In the genomic region with DNA sequence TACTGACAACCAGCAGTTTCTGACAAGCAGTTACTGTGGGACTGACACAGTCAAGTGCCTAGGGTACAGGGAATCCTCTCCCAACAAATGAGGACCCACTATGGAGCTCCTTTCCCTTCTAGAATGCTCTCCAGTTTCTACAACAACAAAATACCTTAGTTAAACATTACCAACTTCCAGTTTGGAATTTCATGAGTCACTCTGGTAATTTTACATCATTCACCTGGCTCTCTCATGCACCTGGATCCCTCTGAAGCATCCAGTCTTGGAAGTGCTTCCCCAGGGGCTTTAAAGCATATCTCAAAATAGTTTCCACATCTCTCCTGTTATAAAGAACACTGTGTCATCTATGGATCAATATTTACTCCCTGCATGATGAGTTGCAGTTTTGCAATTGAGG, we compare ENCODE assay signal across 17 cellular contexts.
A peak's percentile ranks its signal among the peaks of the same experiment; 100 is the strongest.
DNase-seq lines count a peak whose midpoint lies in the region; ATAC-seq and TF ChIP-seq lines count a peak whose summit lies in the region.
"Had no signal": no experiment of that assay in that cellular context is flagged by ENCODE, and none has a peak within 500 bp of the region (broad histone marks: within the 10 kb centered on the region; RNA-seq: fewer than 3 reads in every experiment).

No MANE protein-coding gene starts in this region.

- H3K36me3 Mint-ChIP-seq in progenitor cell of endocrine pancreas (ENCODE audit: insufficient read depth) = no peaks in the 10 kb centered on the region

- no peaks in the 10 kb centered on the region for H3K27me3 Mint-ChIP-seq in progenitor cell of endocrine pancreas

- H3K4me3 Mint-ChIP-seq in progenitor cell of endocrine pancreas (ENCODE audit: low read depth) = no peak overlapping the region

- TF ChIP-seq CTCF in kidney epithelial cell (IDR thresholded peaks at IDR 0.05; ENCODE audit: insufficient read depth, low read length, poor library complexity, severe bottlenecking) (no peak), progenitor cell of endocrine pancreas (IDR thresholded peaks at IDR 0.05; ENCODE audit: unreplicated experiment) (no peak)

- no peaks in the 10 kb centered on the region for H3K27me3 ChIP-seq in kidney epithelial cell (ENCODE audit: control insufficient read depth, insufficient read depth, low read length)

- ATAC-seq in HG02870 (IDR thresholded peaks at IDR 0.05; ENCODE audit: unreplicated experiment) = no peak
- ATAC-seq: HCT116, SK-N-SH treated with all-trans-retinoic acid at 6 μM for 48 hours had no signal

- DNase-seq in DMS53 treated with DMSO at 0.1 percent for 48 hours (lab: John Stamatoyannopoulos, UW; ENCODE audit: unreplicated experiment) = peak; percentile 79
- peak; percentile 48 for DNase-seq in SW480 (ENCODE audit: low spot score)
- peak; percentile 21 for DNase-seq in kidney epithelial cell (ENCODE audit: low read depth)
- no peak for DNase-seq in progenitor cell of endocrine pancreas (ENCODE audit: low spot score, unreplicated experiment)
- DNase-seq in germinal center (ENCODE audit: low spot score) = no peak
- DNase-seq in NCI-H510A treated with DMSO at 0.1 percent for 48 hours (lab: John Stamatoyannopoulos, UW) = no peak
- DNase-seq: ACHN, DND-41, KBM-7, MV-4-11, NCI-H1436, NCI-H2029, NCI-H526, SHP77 treated with DMSO at 0.1 percent for 48 hours had no signal

- no peak overlapping the region for H3K4me3 ChIP-seq in kidney epithelial cell (ENCODE audit: low read depth, low read length)

- peaks cover 23% of the 10 kb centered on the region for H3K4me1 Mint-ChIP-seq in progenitor cell of endocrine pancreas (ENCODE audit: low read depth)

- peak overlapping the region; percentile 9 for H3K27ac Mint-ChIP-seq in progenitor cell of endocrine pancreas

- no peaks in the 10 kb centered on the region for H3K36me3 ChIP-seq in kidney epithelial cell (ENCODE audit: control insufficient read depth, insufficient read depth, low read length)

- peaks cover 8% of the 10 kb centered on the region for H3K9me3 Mint-ChIP-seq in progenitor cell of endocrine pancreas (ENCODE audit: low read depth)

Comparison
In these comparisons a context has a peak if more than half of its experiments do, and no peak if none do; other contexts are left out.
1. DNase-seq: peak in DMS53 treated with DMSO at 0.1 percent for 48 hours (single experiment), SW480 (single experiment) and kidney epithelial cell (single experiment); none in progenitor cell of endocrine pancreas (single experiment), germinal center (single experiment) and NCI-H510A treated with DMSO at 0.1 percent for 48 hours (single experiment).